ENCODE assay signal across 8 cellular contexts in genomic region chr7:73668103-73668937, GRCh38. TPM values are rescaled to one million over a fixed set of nuclear protein-coding genes. Genes with fewer than 3 reads are reported as not detected.
DNase-seq lines count a peak whose midpoint lies in the region; ATAC-seq, FAIRE-seq and TF ChIP-seq lines count a peak whose summit lies in the region.

No MANE protein-coding gene starts in this region.

- H3K27me3 ChIP-seq in hepatocyte (no peaks in the 10 kb centered on the region), spleen (replicated peaks in 1 of 7) (peaks cover 0 to 81% (median 8%) of the 10 kb centered on the region in 7 donors)

- peak overlapping the region; percentile 93 for H3K4me2 ChIP-seq in hepatocyte

- peak overlapping the region; percentile 84 for H3K27ac ChIP-seq in VCaP
- no peak overlapping the region for H3K27ac ChIP-seq in hepatocyte
- H3K27ac ChIP-seq in spleen, result peak overlapping the region in 1 of 8 donors; percentile 27

- peaks cover 8% of the 10 kb centered on the region for H3K79me2 ChIP-seq in hepatocyte

- no peak for TF ChIP-seq POLR2A in spleen (IDR thresholded peaks at IDR 0.05)

- intact Hi-C loops in spleen (cut with DNase I; ENCODE audit: low total_unique reads), result no loop called here

- FAIRE-seq in HTR-8/SVneo (lab: Jason Lieb, UNC), result no peak

- TF ChIP-seq CTCF in VCaP (conservative IDR thresholded peaks at IDR 0.05), result no peak
- no peak for TF ChIP-seq CTCF in hepatocyte (IDR thresholded peaks at IDR 0.05; ENCODE audit: poor library complexity)
- no peak for TF ChIP-seq CTCF in spleen (IDR thresholded peaks at IDR 0.05 in 8 of 11, conservative IDR thresholded peaks at IDR 0.05 in 3 of 11)

- H3K9me3 ChIP-seq in hepatocyte (ENCODE audit: low read depth), result no peaks in the 10 kb centered on the region
- H3K9me3 ChIP-seq in spleen, result peaks cover 0 to 1% (median 0%) of the 10 kb centered on the region in 8 donors

- H2AFZ ChIP-seq in hepatocyte, result peak overlapping the region; percentile 71

- peak; percentile 2 for ATAC-seq in HG02798 (IDR thresholded peaks at IDR 0.05; ENCODE audit: poor library complexity, unreplicated experiment)

- H3K36me3 ChIP-seq in hepatocyte (replicated peaks; ENCODE audit: insufficient read depth, low read depth) (no peaks in the 10 kb centered on the region), spleen (no peaks in the 10 kb centered on the region)

- no peaks in the 10 kb centered on the region for H3K9me2 ChIP-seq in hepatocyte (replicated peaks; ENCODE audit: insufficient read depth)

- peaks cover 8% of the 10 kb centered on the region for H3K4me1 ChIP-seq in hepatocyte (ENCODE audit: insufficient read depth)
- peaks cover 0 to 29% (median 19%) of the 10 kb centered on the region in 6 donors for H3K4me1 ChIP-seq in spleen

- no peaks in the 10 kb centered on the region for H4K20me1 ChIP-seq in hepatocyte (ENCODE audit: insufficient read depth, poor library complexity, severe bottlenecking)

- peak overlapping the region; percentile 35 for H3K4me3 ChIP-seq in GM08714 (ENCODE audit: low read length)
- H3K4me3 ChIP-seq in hepatocyte, result peak overlapping the region; percentile 83
- H3K4me3 ChIP-seq in spleen, result peak overlapping the region; percentile 18 to 79 (median 40)

- DNase-seq in hepatocyte (ENCODE audit: low spot score), result peak; percentile 44
- DNase-seq in spleen, result peak; percentile 83
- no peak for DNase-seq in RKO (ENCODE audit: low spot score)
- no peak for DNase-seq in HTR-8/SVneo (ENCODE audit: insufficient read length, low spot score)
- no peak for DNase-seq in Kasumi-1 (lab: John Stamatoyannopoulos, UW)

- WGBS in hepatocyte (ENCODE audit: low lambda C conversion rate, missing lambda C conversion rate), result 2% methylated on average over 6 of the region's 54 CpGs
- 3 to 12% (median 4%) methylated on average over 14 to 54 of the region's 54 CpGs for WGBS in spleen, 5 donors

RNA-seq across cellular contexts. Expression of gene VPS37D, which starts 0.7 kb away (rescaled TPM):
- total RNA-seq in hepatocyte, result 4.3 and 5.6 TPM in 2 replicates
- polyA plus RNA-seq in hepatocyte, result 7.5 and 9.5 TPM in 2 replicates
- total RNA-seq in spleen, result 1 to 10 TPM in 4 of 7 donors, under 1 TPM in 3; 0.23 to 1.6 (median 1.0) TPM
- polyA plus RNA-seq in spleen, result 1 to 10 TPM in 1 of 3 donors, under 1 TPM in 2; 0.80 to 1.0 (median 0.86) TPM

RNA-seq across cellular contexts. Expression of gene DNAJC30, which starts 14.9 kb away (rescaled TPM):
- total RNA-seq in hepatocyte, result 3.0 and 4.7 TPM in 2 replicates
- 13.9 and 15.3 TPM in 2 replicates for polyA plus RNA-seq in hepatocyte
- 10 to 100 TPM in 2 of 7 donors, 1 to 10 TPM in 5; 5.6 to 12.7 (median 8.6) TPM for total RNA-seq in spleen
- 10 to 100 TPM in 1 of 3 donors, 1 to 10 TPM in 2; 6.1 to 10.3 (median 8.7) TPM for polyA plus RNA-seq in spleen

RNA-seq across cellular contexts. Expression of gene BUD23, which starts 15.1 kb away (rescaled TPM):
- total RNA-seq in hepatocyte, result 35.9 and 44.3 TPM in 2 replicates
- polyA plus RNA-seq in hepatocyte, result 112 and 131 TPM in 2 replicates
- total RNA-seq in spleen, result 10 to 100 TPM; 44.2 to 54.8 (median 54.0) TPM
- polyA plus RNA-seq in spleen, result 10 to 100 TPM; 62.5 to 71.4 (median 70.7) TPM

RNA-seq across cellular contexts. Expression of gene MLXIPL, which starts 44.0 kb away (rescaled TPM):
- 20.9 and 21.7 TPM in 2 replicates for total RNA-seq in hepatocyte
- polyA plus RNA-seq in hepatocyte, result 45.5 and 46.7 TPM in 2 replicates
- under 1 TPM in 1 of 7 donors, not detected in 6; 0.23 TPM for total RNA-seq in spleen
- polyA plus RNA-seq in spleen, result under 1 TPM; 0.09 to 0.20 (median 0.13) TPM

RNA-seq across cellular contexts. Expression of gene STX1A, which starts 51.1 kb away (rescaled TPM):
- total RNA-seq in hepatocyte (22.8 and 23.7 TPM in 2 replicates), spleen (1 to 10 TPM; 4.2 to 7.8 (median 5.6) TPM)
- polyA plus RNA-seq in hepatocyte (27.1 and 39.2 TPM in 2 replicates), spleen (1 to 10 TPM; 1.3 to 3.1 (median 1.8) TPM)

Comparison
In these comparisons a context has a peak if more than half of its experiments do, and no peak if none do; other contexts are left out.
1. DNase-seq: peak in hepatocyte (single experiment) and spleen (single experiment); none in RKO (single experiment), HTR-8/SVneo (single experiment) and Kasumi-1 (0 of 2).
2. Peak in every context shown above with its lines, with median percentiles within 50 percentile points of each other: H3K4me3 ChIP-seq.